Comparison of ENCODE assay signal across 8 cellular contexts in the genomic region with DNA sequence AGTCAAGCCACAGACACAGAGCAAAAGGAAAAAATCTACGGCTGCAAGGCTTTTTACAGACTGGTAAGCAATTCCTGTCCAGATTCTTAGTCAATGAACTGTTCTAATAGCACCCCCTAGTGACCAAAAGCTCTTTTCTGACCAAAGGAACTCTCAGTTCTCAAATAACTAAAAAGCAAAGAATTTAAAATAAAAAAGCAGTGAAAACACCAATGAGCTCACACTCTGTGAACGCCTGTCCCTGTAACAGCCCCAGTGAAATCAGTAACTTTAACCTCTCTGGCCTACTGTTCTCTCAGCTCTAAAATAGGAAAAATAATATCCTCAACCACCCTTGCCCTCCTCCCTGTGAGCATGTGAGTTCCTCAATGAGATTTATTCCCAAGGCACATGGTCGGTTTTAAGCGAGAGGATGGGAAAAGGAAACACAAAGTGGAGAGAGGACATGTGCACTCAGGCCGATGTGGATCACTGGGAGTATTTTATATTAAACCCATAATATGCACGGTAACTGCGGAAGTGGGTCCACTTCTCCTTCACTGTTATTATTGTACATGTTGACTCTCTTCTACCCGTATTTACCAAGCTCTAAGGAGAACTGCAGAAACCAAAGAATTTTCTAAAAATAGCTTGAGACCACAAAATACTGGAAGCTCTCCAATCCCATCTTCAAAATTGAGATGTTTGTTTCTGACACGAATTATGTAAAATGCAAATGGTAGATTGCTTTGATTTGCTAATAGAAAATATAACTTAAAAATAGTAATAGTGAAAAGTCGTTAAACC.
DNase-seq lines count a peak whose midpoint lies in the region; ATAC-seq and TF ChIP-seq lines count a peak whose summit lies in the region.

No MANE protein-coding gene starts in this region.

- H3K27ac ChIP-seq in right cardiac atrium (ENCODE audit: low read length), result no peak overlapping the region

- DNase-seq in CD14-positive monocyte (ENCODE audit: low spot score), result no peak
- DNase-seq in NCI-H2227 (lab: John Stamatoyannopoulos, UW; ENCODE audit: unreplicated experiment), result peak; percentile 90
- peak; percentile 94 for DNase-seq in adipocyte (ENCODE audit: low read depth)
- no peak for DNase-seq in right cardiac atrium
- DNase-seq in activated naive CD4-positive, alpha-beta T cell (lab: John Stamatoyannopoulos, UW), result no peak

- H3K9ac ChIP-seq in adipocyte (ENCODE audit: low read length), result peak overlapping the region; percentile 74
- H3K9ac ChIP-seq in skeletal muscle satellite cell (ENCODE audit: low read depth, low read length), result peak overlapping the region; percentile 10

- ATAC-seq in GM18517 (IDR thresholded peaks at IDR 0.05; ENCODE audit: unreplicated experiment) (peak; percentile 70), HG03103 (IDR thresholded peaks at IDR 0.05; ENCODE audit: low read depth, unreplicated experiment) (peak; percentile 64), right cardiac atrium (peak; percentile 72 to 73)

- H3K27me3 ChIP-seq in adipocyte (replicated peaks; ENCODE audit: control insufficient read depth, insufficient read depth, low read length), result no peaks in the 10 kb centered on the region
- H3K27me3 ChIP-seq in right cardiac atrium (ENCODE audit: control insufficient read depth, insufficient read depth), result no peaks in the 10 kb centered on the region
- no peaks in the 10 kb centered on the region for H3K27me3 ChIP-seq in skeletal muscle satellite cell (ENCODE audit: control insufficient read depth, insufficient read depth, low read length)

- H3K36me3 ChIP-seq in adipocyte (ENCODE audit: control insufficient read depth, insufficient read depth, low read length, severe bottlenecking) (peaks cover 36% of the 10 kb centered on the region), skeletal muscle satellite cell (ENCODE audit: insufficient read depth, low read length) (peaks cover 40% of the 10 kb centered on the region)

- H3K4me1 Mint-ChIP-seq in CD14-positive monocyte, result no peaks in the 10 kb centered on the region

- TF ChIP-seq CTCF in CD14-positive monocyte (IDR thresholded peaks at IDR 0.05), result peak; percentile 56

- H3K4me3 Mint-ChIP-seq in CD14-positive monocyte, result no peak overlapping the region

- intact Hi-C loops in CD14-positive monocyte (cut with micrococcal nuclease) (loop anchor here in 1 of 2 donors (5.0 kb wide), 1 partner anchor 1577 kb away; no protein-coding TSS in a partner anchor), right cardiac atrium (cut with DNase I) (loop anchor here in 3 of 4 donors (10.0 kb wide), 2 partner anchors 154 to 1584 kb away; no protein-coding TSS in a partner anchor)

- peaks cover 20 to 32% of the 10 kb centered on the region in 2 donors for H3K36me3 Mint-ChIP-seq in CD14-positive monocyte

- H3K9me3 ChIP-seq in adipocyte (ENCODE audit: control insufficient read depth, low read length) (no peaks in the 10 kb centered on the region), right cardiac atrium (ENCODE audit: control insufficient read depth, low read length) (no peaks in the 10 kb centered on the region), skeletal muscle satellite cell (replicated peaks; ENCODE audit: low read length) (no peaks in the 10 kb centered on the region)

- peaks cover 24% of the 10 kb centered on the region for H3K4me1 ChIP-seq in adipocyte (ENCODE audit: control insufficient read depth, insufficient read depth, low read length)
- no peaks in the 10 kb centered on the region for H3K4me1 ChIP-seq in right cardiac atrium (ENCODE audit: control insufficient read depth, insufficient read depth, low read length)
- H3K4me1 ChIP-seq in skeletal muscle satellite cell (ENCODE audit: control insufficient read depth, insufficient read depth, low read length), result peaks cover 3% of the 10 kb centered on the region

- no peaks in the 10 kb centered on the region for H3K27me3 Mint-ChIP-seq in CD14-positive monocyte (ENCODE audit: low read depth in 3 of 3)

- 47% methylated on average over 10 of the region's 10 CpGs for WGBS in right cardiac atrium

- H3K4me3 ChIP-seq in adipocyte (ENCODE audit: low read length) (peak overlapping the region; percentile 45), right cardiac atrium (ENCODE audit: low read length) (no peak overlapping the region), skeletal muscle satellite cell (ENCODE audit: low read length) (no peak overlapping the region)

- H3K27ac Mint-ChIP-seq in CD14-positive monocyte, result no peak overlapping the region

- no peaks in the 10 kb centered on the region for H3K9me3 Mint-ChIP-seq in CD14-positive monocyte

- H3K4me2 ChIP-seq in skeletal muscle satellite cell (ENCODE audit: low read length), result no peak overlapping the region

Comparison
In these comparisons a context has a peak if more than half of its experiments do, and no peak if none do; other contexts are left out.
1. DNase-seq: peak in NCI-H2227 (single experiment) and adipocyte (single experiment); none in CD14-positive monocyte (single experiment), right cardiac atrium (0 of 3) and activated naive CD4-positive, alpha-beta T cell (0 of 4).
2. Peak in every context shown above with its lines, with median percentiles within 50 percentile points of each other: ATAC-seq.